8 cellular contexts compared by ENCODE assay signal in the genomic region with DNA sequence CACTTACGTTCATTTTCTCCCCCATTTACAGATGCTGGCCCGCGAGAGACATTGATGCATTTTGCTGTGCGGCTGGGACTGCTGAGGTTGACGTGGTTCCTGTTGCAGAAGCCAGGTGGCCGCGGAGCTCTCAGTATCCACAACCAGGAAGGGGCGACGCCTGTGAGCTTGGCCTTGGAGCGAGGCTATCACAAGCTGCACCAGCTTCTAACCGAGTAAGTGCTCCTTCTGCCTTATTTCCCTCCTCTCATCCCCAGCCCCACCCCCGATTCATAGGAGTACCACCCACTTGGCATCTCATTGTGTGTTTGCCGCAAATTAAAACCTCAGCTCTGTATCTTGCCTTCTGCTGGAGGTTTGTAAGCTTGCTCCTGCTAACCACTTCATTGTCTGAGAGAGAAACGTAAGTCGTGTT.
A peak's percentile ranks its signal among the peaks of the same experiment; 100 is the strongest.
DNase-seq lines count a peak whose midpoint lies in the region; ATAC-seq and TF ChIP-seq lines count a peak whose summit lies in the region.

No MANE protein-coding gene starts in this region.

- TF ChIP-seq CTCF in esophagus muscularis mucosa (IDR thresholded peaks at IDR 0.05) (peak; percentile 24 to 28 (median 28)), prostate gland (IDR thresholded peaks at IDR 0.05) (peak in 2 of 4 experiments; percentile 53 to 61)

- peak overlapping the region; percentile 3 to 37 (median 15) for H3K4me3 ChIP-seq in esophagus muscularis mucosa
- H3K4me3 ChIP-seq in prostate gland = peak overlapping the region; percentile 12 to 20

- peaks cover 50 to 86% (median 66%) of the 10 kb centered on the region in 4 donors for H3K4me1 ChIP-seq in esophagus muscularis mucosa
- no peaks in the 10 kb centered on the region for H3K4me1 ChIP-seq in prostate gland (replicated peaks)

- no peaks in the 10 kb centered on the region for H3K9me3 ChIP-seq in esophagus muscularis mucosa
- no peaks in the 10 kb centered on the region for H3K9me3 ChIP-seq in prostate gland

- peaks cover 83% of the 10 kb centered on the region for H3K4me1 Mint-ChIP-seq in activated CD4-positive, alpha-beta T cell treated with anti-CD3 and anti-CD28 coated beads for 36 hours

- peak; percentile 10 for ATAC-seq in activated CD4-positive, alpha-beta T cell treated with anti-CD3 and anti-CD28 coated beads for 36 hours
- ATAC-seq in GM21786 (IDR thresholded peaks at IDR 0.05; ENCODE audit: unreplicated experiment) = no peak
- ATAC-seq in GM21529 (IDR thresholded peaks at IDR 0.05; ENCODE audit: unreplicated experiment) = no peak

- POLR2A ChIA-PET in activated CD4-positive, alpha-beta T cell treated with anti-CD3 and anti-CD28 coated beads for 36 hours (lab: Charles Lee) = interaction anchor here (0.9 to 1.3 kb wide), 2 partner anchors 10 to 79 kb away, joined by 3 to 5 read pairs; no protein-coding TSS in a partner anchor

- H3K27ac ChIP-seq in esophagus muscularis mucosa (replicated peaks in 1 of 4) (peak overlapping the region; percentile 65 to 77 (median 70)), prostate gland (peak overlapping the region; percentile 67 to 69)

- DNase-seq in DMS153 (lab: John Stamatoyannopoulos, UW) (peak; percentile 60), DMS153 treated with DMSO at 0.1 percent for 48 hours (lab: John Stamatoyannopoulos, UW; ENCODE audit: unreplicated experiment) (no peak), esophagus muscularis mucosa (ENCODE audit: extremely low spot score) (peak; percentile 93), prostate gland (ENCODE audit: low spot score) (peak; percentile 83), HuH-7.5 (ENCODE audit: low spot score) (no peak)
- peak; percentile 60 for DNase-seq in activated CD4-positive, alpha-beta T cell treated with anti-CD3 and anti-CD28 coated beads for 36 hours

- TF ChIP-seq POLR2A in esophagus muscularis mucosa (IDR thresholded peaks at IDR 0.05; ENCODE audit: low read depth) (peak; percentile 36), prostate gland (IDR thresholded peaks at IDR 0.05) (peak; percentile 31)

- peak overlapping the region; percentile 64 for H3K27ac Mint-ChIP-seq in activated CD4-positive, alpha-beta T cell treated with anti-CD3 and anti-CD28 coated beads for 36 hours

- H3K9me3 Mint-ChIP-seq in activated CD4-positive, alpha-beta T cell treated with anti-CD3 and anti-CD28 coated beads for 36 hours (ENCODE audit: low read depth) = no peaks in the 10 kb centered on the region

- peaks cover 16% of the 10 kb centered on the region for H3K36me3 Mint-ChIP-seq in activated CD4-positive, alpha-beta T cell treated with anti-CD3 and anti-CD28 coated beads for 36 hours (ENCODE audit: low read depth)

- peak overlapping the region; percentile 58 for H3K4me3 Mint-ChIP-seq in activated CD4-positive, alpha-beta T cell treated with anti-CD3 and anti-CD28 coated beads for 36 hours

- TF ChIP-seq EP300 in esophagus muscularis mucosa (IDR thresholded peaks at IDR 0.05) = no peak

- WGBS in esophagus muscularis mucosa = 42% methylated on average over 15 of the region's 15 CpGs
- WGBS in prostate gland = 7% methylated on average over 15 of the region's 15 CpGs

- intact Hi-C loops in activated CD4-positive, alpha-beta T cell treated with anti-CD3 and anti-CD28 coated beads for 36 hours (cut with DNase I, micrococcal nuclease) = loop anchor here (1.0 to 5.0 kb wide), 8 partner anchors 13 to 251 kb away; partner anchors contain the start of gene KLHL25 (in 1 of the 2)
- intact Hi-C loops in esophagus muscularis mucosa (cut with DNase I) = no loop called here
- intact Hi-C loops in prostate gland (cut with DNase I) = loop anchor here (5.0 kb wide), 1 partner anchor 39 kb away; no protein-coding TSS in a partner anchor

- no peaks in the 10 kb centered on the region for H3K27me3 Mint-ChIP-seq in activated CD4-positive, alpha-beta T cell treated with anti-CD3 and anti-CD28 coated beads for 36 hours

- CTCF ChIA-PET in activated CD4-positive, alpha-beta T cell treated with anti-CD3 and anti-CD28 coated beads for 36 hours (lab: Charles Lee) = interaction anchor here (0.5 to 3.3 kb wide), 7 partner anchors 11 to 260 kb away, joined by 3 to 16 read pairs (median 3); no protein-coding TSS in a partner anchor

- no peaks in the 10 kb centered on the region for H3K27me3 ChIP-seq in esophagus muscularis mucosa
- no peaks in the 10 kb centered on the region for H3K27me3 ChIP-seq in prostate gland (replicated peaks; ENCODE audit: insufficient read depth)

- no peaks in the 10 kb centered on the region for H3K36me3 ChIP-seq in esophagus muscularis mucosa
- no peaks in the 10 kb centered on the region for H3K36me3 ChIP-seq in prostate gland

Comparison
In these comparisons a context has a peak if more than half of its experiments do, and no peak if none do; other contexts are left out.
1. DNase-seq: peak in DMS153 (single experiment), activated CD4-positive, alpha-beta T cell treated with anti-CD3 and anti-CD28 coated beads for 36 hours (single experiment), esophagus muscularis mucosa (single experiment) and prostate gland (single experiment); none in DMS153 treated with DMSO at 0.1 percent for 48 hours (single experiment) and HuH-7.5 (single experiment).